Comparison of ENCODE assay signal across 32 cellular contexts in genomic region chr4:119682080-119682479, GRCh38. TPM values are rescaled to one million over a fixed set of nuclear protein-coding genes. Genes with fewer than 3 reads are reported as not detected.
A peak's percentile ranks its signal among the peaks of the same experiment; 100 is the strongest.
DNase-seq lines count a peak whose midpoint lies in the region; ATAC-seq and TF ChIP-seq lines count a peak whose summit lies in the region.
"Had no signal": no experiment of that assay in that cellular context is flagged by ENCODE, and none has a peak within 500 bp of the region (broad histone marks: within the 10 kb centered on the region; RNA-seq: fewer than 3 reads in every experiment).

No MANE protein-coding gene starts in this region.

- H3K4me1 ChIP-seq in Panc1 (ENCODE audit: control insufficient read depth, insufficient read depth, low read length), result peaks cover 41% of the 10 kb centered on the region
- peaks cover 33% of the 10 kb centered on the region for H3K4me1 ChIP-seq in osteoblast (ENCODE audit: insufficient read depth, low read length)
- H3K4me1 ChIP-seq: thyroid gland had no signal

- in situ Hi-C loops in Panc1 (cut with HindIII; ENCODE audit: low pct_unique_long_range_greater_than_20kb, low sequenced_read_pairs), result no loop called here

- H3K4me3 ChIP-seq in Panc1 (ENCODE audit: low read depth in 2 of 2, low read length in 2 of 2), result no peak overlapping the region
- H3K4me3 ChIP-seq in osteoblast (ENCODE audit: insufficient read depth, low read length), result no peak overlapping the region
- H3K4me3 ChIP-seq: cardiac muscle cell, coronary artery, HAP-1, MG63, thyroid gland had no signal

- no peak overlapping the region for H3K27ac Mint-ChIP-seq in endothelial cell (ENCODE audit: unreplicated experiment)
- H3K27ac Mint-ChIP-seq: activated naive CD8-positive, alpha-beta T cell treated with anti-CD3 and anti-CD28 coated beads for 36 hours; memory B cell; naive B cell; stimulated activated naive CD8-positive, alpha-beta T cell treated with anti-CD3 and anti-CD28 coated beads, Interleukin-15, amount 100 ng/mL, for 72 hours; T-helper 2 cell treated with Interferon-gamma antibody and Interleukin-4, amounts not matched to agents 5 μg/mL and 100 μg/mL, for 36 hours had no signal

- no peak overlapping the region for H3K4me2 ChIP-seq in osteoblast (ENCODE audit: insufficient read depth, low read length)

- no peaks in the 10 kb centered on the region for H4K20me1 ChIP-seq in osteoblast (ENCODE audit: insufficient read depth, low read length)

- H3K27me3 ChIP-seq in Panc1 (ENCODE audit: control insufficient read depth, insufficient read depth, low read length), result no peaks in the 10 kb centered on the region
- no peaks in the 10 kb centered on the region for H3K27me3 ChIP-seq in osteoblast (ENCODE audit: insufficient read depth, low read length)
- H3K27me3 ChIP-seq: cardiac muscle cell, MG63, thyroid gland had no signal

- H3K79me2 ChIP-seq in osteoblast (ENCODE audit: insufficient read depth, low read length), result no peaks in the 10 kb centered on the region

- intact Hi-C loops in Panc1 (cut with micrococcal nuclease; ENCODE audit: unreplicated experiment), result loop anchor here (5.0 kb wide), 1 partner anchor 55 kb away; the partner anchor contains the start of gene PDE5A

- TF ChIP-seq CTCF in Panc1 (IDR thresholded peaks at IDR 0.05) (no peak), osteoblast (IDR thresholded peaks at IDR 0.05; ENCODE audit: extremely low read depth, low read depth, low read length) (no peak), endothelial cell (IDR thresholded peaks at IDR 0.05; ENCODE audit: unreplicated experiment) (no peak)

- H3K36me3 Mint-ChIP-seq in endothelial cell (ENCODE audit: low read depth, unreplicated experiment), result no peaks in the 10 kb centered on the region
- H3K36me3 Mint-ChIP-seq: activated naive CD8-positive, alpha-beta T cell treated with anti-CD3 and anti-CD28 coated beads for 36 hours; memory B cell; naive B cell had no signal

- no peak overlapping the region for H2AFZ ChIP-seq in osteoblast (ENCODE audit: low read length)

- CTCF ChIA-PET in Panc1 (lab: Charles Lee), result no interaction called here

- POLR2A ChIA-PET in Panc1 (lab: Charles Lee), result interaction anchor here (0.6 kb wide), 1 partner anchor 57 kb away, joined by 3 read pairs; no protein-coding TSS in a partner anchor

- DNase-seq in DMS53 (lab: John Stamatoyannopoulos, UW), result peak; percentile 65
- DNase-seq in NCI-H1092 treated with DMSO at 0.1 percent for 48 hours (lab: John Stamatoyannopoulos, UW), result peak; percentile 30
- DNase-seq in Panc1 (ENCODE audit: low read depth, low spot score), result no peak
- DNase-seq in osteoblast (ENCODE audit: insufficient read length, low spot score, missing footprints), result peak; percentile 21
- no peak for DNase-seq in endothelial cell (ENCODE audit: low spot score)
- DNase-seq in HuH-7.5 (ENCODE audit: low spot score), result no peak
- DNase-seq in AML-193 (lab: John Stamatoyannopoulos, UW), result no peak
- DNase-seq: ACHN; activated CD4-positive, alpha-beta T cell treated with anti-CD3 and anti-CD28 coated beads for 4 hours; activated effector memory CD4-positive, alpha-beta T cell treated with anti-CD3 and anti-CD28 coated beads, Interleukin-2, amount 50 U/mL, for 16 hours; activated naive CD8-positive, alpha-beta T cell treated with anti-CD3 and anti-CD28 coated beads for 36 hours; aorta; DMS79 treated with DMSO at 0.1 percent for 48 hours; KBM-7; left colon; MG63; naive B cell; OCI-M1; retina; small intestine; stimulated activated CD4-positive, alpha-beta T cell treated with anti-CD3 and anti-CD28 coated beads, Interleukin-1b, Interleukin-23, amount 100 ng/mL, for 48 hours; stimulated activated CD8-positive, alpha-beta memory T cell treated with anti-CD3 and anti-CD28 coated beads, Interleukin-4, amount 100 ng/mL, for 48 hours; stimulated activated naive CD8-positive, alpha-beta T cell treated with anti-CD3 and anti-CD28 coated beads, Interleukin-15, amount 100 ng/mL, for 72 hours; thyroid gland had no signal

- H3K27me3 Mint-ChIP-seq in endothelial cell (ENCODE audit: unreplicated experiment), result no peaks in the 10 kb centered on the region
- H3K27me3 Mint-ChIP-seq: stimulated activated naive CD8-positive, alpha-beta T cell treated with anti-CD3 and anti-CD28 coated beads, Interleukin-15, amount 100 ng/mL, for 72 hours had no signal

- H3K4me1 Mint-ChIP-seq in endothelial cell (ENCODE audit: unreplicated experiment), result no peaks in the 10 kb centered on the region
- H3K4me1 Mint-ChIP-seq: activated naive CD8-positive, alpha-beta T cell treated with anti-CD3 and anti-CD28 coated beads for 36 hours; memory B cell; naive B cell; stimulated activated naive CD8-positive, alpha-beta T cell treated with anti-CD3 and anti-CD28 coated beads, Interleukin-15, amount 100 ng/mL, for 72 hours had no signal

- H3K9me3 Mint-ChIP-seq in endothelial cell (ENCODE audit: unreplicated experiment), result peaks cover 3% of the 10 kb centered on the region
- H3K9me3 Mint-ChIP-seq: activated naive CD8-positive, alpha-beta T cell treated with anti-CD3 and anti-CD28 coated beads for 36 hours; memory B cell; stimulated activated naive CD8-positive, alpha-beta T cell treated with anti-CD3 and anti-CD28 coated beads, Interleukin-15, amount 100 ng/mL, for 72 hours; T-helper 2 cell treated with Interferon-gamma antibody and Interleukin-4, amounts not matched to agents 5 μg/mL and 100 μg/mL, for 36 hours had no signal

- H3K36me3 ChIP-seq in Panc1 (ENCODE audit: control insufficient read depth, insufficient read depth, low read length), result no peaks in the 10 kb centered on the region
- no peaks in the 10 kb centered on the region for H3K36me3 ChIP-seq in osteoblast (ENCODE audit: insufficient read depth, low read length)
- H3K36me3 ChIP-seq: cardiac muscle cell, HAP-1, MG63, thyroid gland had no signal

- no TSS peak for BruUV-seq in Panc1 (replicated peaks; lab: Mats Ljungman, UMichigan)

- peak overlapping the region; percentile 97 for H3K27ac ChIP-seq in Panc1 (ENCODE audit: low read length)
- no peak overlapping the region for H3K27ac ChIP-seq in osteoblast (ENCODE audit: low read depth, low read length)
- H3K27ac ChIP-seq: cardiac muscle cell, thyroid gland, VCaP had no signal

- H3K9me3 ChIP-seq in Panc1 (ENCODE audit: control insufficient read depth, insufficient read depth, low read depth, low read length) (no peaks in the 10 kb centered on the region), osteoblast (ENCODE audit: low read depth, low read length) (no peaks in the 10 kb centered on the region)
- H3K9me3 ChIP-seq: HAP-1, MG63, thyroid gland had no signal

- peak; percentile 89 for ATAC-seq in Panc1
- ATAC-seq: esophagus mucosa; left colon; Right ventricle myocardium inferior; stimulated activated naive CD8-positive, alpha-beta T cell treated with anti-CD3 and anti-CD28 coated beads, Interleukin-15, amount 100 ng/mL, for 72 hours had no signal

- no peak overlapping the region for H3K4me3 Mint-ChIP-seq in endothelial cell (ENCODE audit: unreplicated experiment)
- H3K4me3 Mint-ChIP-seq: activated naive CD8-positive, alpha-beta T cell treated with anti-CD3 and anti-CD28 coated beads for 36 hours; memory B cell; naive B cell; stimulated activated naive CD8-positive, alpha-beta T cell treated with anti-CD3 and anti-CD28 coated beads, Interleukin-15, amount 100 ng/mL, for 72 hours; T-helper 2 cell treated with Interferon-gamma antibody and Interleukin-4, amounts not matched to agents 5 μg/mL and 100 μg/mL, for 36 hours had no signal

RNA-seq across cellular contexts. Expression of gene PDE5A, which starts 53.5 kb away (rescaled TPM):
- total RNA-seq in Panc1 (2021; ENCODE audit: unreplicated experiment), result 114 TPM
- 40.8 TPM for polyA plus RNA-seq in Panc1 (2012; ENCODE audit: insufficient read length)
- total RNA-seq in osteoblast, result 140 and 157 TPM in 2 replicates
- 3.4 TPM for total RNA-seq in endothelial cell (ENCODE audit: unreplicated experiment)
- total RNA-seq: activated naive CD8-positive, alpha-beta T cell treated with anti-CD3 and anti-CD28 coated beads for 36 hours had no signal

Comparison
In these comparisons a context has a peak if more than half of its experiments do, and no peak if none do; other contexts are left out.
1. DNase-seq: peak in DMS53 (single experiment), NCI-H1092 treated with DMSO at 0.1 percent for 48 hours (single experiment) and osteoblast (single experiment); none in Panc1 (single experiment), endothelial cell (single experiment), HuH-7.5 (single experiment) and AML-193 (0 of 2).
2. RNA of gene PDE5A, which starts 53.5 kb away (total RNA-seq): 140 to 157 TPM in osteoblast and 114 TPM in Panc1 (single experiment); 3.4 TPM in endothelial cell (single experiment); every median in the first group is over 10 times any median in the second.